Comparison of ENCODE assay signal across 7 cellular contexts in the genomic region with DNA sequence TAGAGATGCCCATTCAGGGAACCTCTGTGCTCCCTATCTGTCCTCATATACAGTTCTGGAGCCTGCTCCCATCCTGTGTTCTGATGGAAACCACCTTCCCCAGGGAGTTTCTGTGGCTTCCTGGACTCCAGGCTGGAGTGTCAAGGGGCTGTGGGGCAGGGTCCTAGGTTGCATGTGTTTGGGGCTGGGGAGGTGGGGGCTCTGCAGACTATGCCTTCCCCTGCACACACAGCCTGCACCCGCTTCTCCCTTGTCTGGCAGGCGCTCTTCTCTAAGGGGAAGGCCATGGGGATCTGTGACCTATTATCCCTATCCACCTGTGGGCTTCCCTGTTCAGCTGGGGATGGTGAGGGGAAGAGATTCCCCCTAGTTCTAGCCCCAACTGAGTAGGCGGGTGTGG. TPM values are rescaled to one million over a fixed set of nuclear protein-coding genes. Genes with fewer than 3 reads are reported as not detected.
A peak's percentile ranks its signal among the peaks of the same experiment; 100 is the strongest.
DNase-seq lines count a peak whose midpoint lies in the region; ATAC-seq and TF ChIP-seq lines count a peak whose summit lies in the region.

No MANE protein-coding gene starts in this region.

- H3K4me1 ChIP-seq in hepatocyte (ENCODE audit: insufficient read depth) (peaks cover 78% of the 10 kb centered on the region), stomach (peaks cover 95 to 100% (median 98%) of the 10 kb centered on the region in 4 donors)

- no peak for TF ChIP-seq EP300 in stomach (IDR thresholded peaks at IDR 0.05)

- H3K36me3 ChIP-seq in hepatocyte (replicated peaks; ENCODE audit: insufficient read depth, low read depth) (no peaks in the 10 kb centered on the region), stomach (no peaks in the 10 kb centered on the region)

- peaks cover 91% of the 10 kb centered on the region for H3K4me1 Mint-ChIP-seq in activated CD4-positive, alpha-beta memory T cell treated with anti-CD3 and anti-CD28 coated beads for 36 hours (ENCODE audit: low read depth)

- intact Hi-C loops in activated CD4-positive, alpha-beta memory T cell treated with anti-CD3 and anti-CD28 coated beads for 36 hours (cut with micrococcal nuclease) = loop anchor here (1.0 to 5.0 kb wide), 4 partner anchors 18 to 1354 kb away; no protein-coding TSS in a partner anchor
- intact Hi-C loops in stomach (cut with DNase I; ENCODE audit: low total_unique reads) = no loop called here

- no peak for TF ChIP-seq POLR2A in stomach (IDR thresholded peaks at IDR 0.05)

- H3K79me2 ChIP-seq in hepatocyte = peaks cover 100% of the 10 kb centered on the region

- ATAC-seq in HG02970 (IDR thresholded peaks at IDR 0.05; ENCODE audit: low FRiP score, unreplicated experiment) (peak; percentile 0), HG02852 (IDR thresholded peaks at IDR 0.05; ENCODE audit: unreplicated experiment) (no peak)

- POLR2A ChIA-PET in activated CD4-positive, alpha-beta memory T cell treated with anti-CD3 and anti-CD28 coated beads for 36 hours (lab: Charles Lee) = interaction anchor here (1.0 to 2.1 kb wide), 5 partner anchors 16 to 237 kb away, joined by 3 to 9 read pairs (median 3); a partner anchor contains a TSS

- peaks cover 2% of the 10 kb centered on the region for H3K27me3 Mint-ChIP-seq in activated CD4-positive, alpha-beta memory T cell treated with anti-CD3 and anti-CD28 coated beads for 36 hours

- H4K20me1 ChIP-seq in hepatocyte (ENCODE audit: insufficient read depth, poor library complexity, severe bottlenecking) = peaks cover 86% of the 10 kb centered on the region

- 93% methylated on average over 3 of the region's 3 CpGs for WGBS in hepatocyte (ENCODE audit: low lambda C conversion rate, missing lambda C conversion rate)
- WGBS in stomach, 5 donors = 18 to 61% (median 42%) methylated on average over 3 of the region's 3 CpGs

- no peak overlapping the region for H2AFZ ChIP-seq in hepatocyte

- no peaks in the 10 kb centered on the region for H3K9me2 ChIP-seq in hepatocyte (replicated peaks; ENCODE audit: insufficient read depth)

- H3K36me3 Mint-ChIP-seq in activated CD4-positive, alpha-beta memory T cell treated with anti-CD3 and anti-CD28 coated beads for 36 hours = peaks cover 4% of the 10 kb centered on the region

- H3K4me3 Mint-ChIP-seq in activated CD4-positive, alpha-beta memory T cell treated with anti-CD3 and anti-CD28 coated beads for 36 hours = peak overlapping the region; percentile 99

- H3K4me2 ChIP-seq in hepatocyte = peak overlapping the region; percentile 87

- H3K9me3 ChIP-seq in hepatocyte (ENCODE audit: low read depth) (no peaks in the 10 kb centered on the region), stomach (no peaks in the 10 kb centered on the region)

- TF ChIP-seq CTCF in hepatocyte (IDR thresholded peaks at IDR 0.05; ENCODE audit: poor library complexity) (no peak), stomach (IDR thresholded peaks at IDR 0.05) (no peak)

- H3K9me3 Mint-ChIP-seq in activated CD4-positive, alpha-beta memory T cell treated with anti-CD3 and anti-CD28 coated beads for 36 hours = no peaks in the 10 kb centered on the region

- H3K27me3 ChIP-seq in hepatocyte (no peaks in the 10 kb centered on the region), stomach (no peaks in the 10 kb centered on the region)

- CTCF ChIA-PET in activated CD4-positive, alpha-beta memory T cell treated with anti-CD3 and anti-CD28 coated beads for 36 hours (lab: Charles Lee) = interaction anchor here (1.0 to 6.9 kb wide), 4 partner anchors 18 to 39 kb away, joined by 3 to 34 read pairs (median 6); no protein-coding TSS in a partner anchor

- peak overlapping the region; percentile 99 for H3K27ac Mint-ChIP-seq in activated CD4-positive, alpha-beta memory T cell treated with anti-CD3 and anti-CD28 coated beads for 36 hours

- H3K4me3 ChIP-seq in hepatocyte = no peak overlapping the region
- H3K4me3 ChIP-seq in stomach = peak overlapping the region; percentile 2 to 93 (median 58)

- H3K27ac ChIP-seq in hepatocyte (peak overlapping the region; percentile 87), stomach (peak overlapping the region; percentile 70 to 98 (median 93))

- no peak for DNase-seq in activated CD4-positive, alpha-beta memory T cell treated with anti-CD3 and anti-CD28 coated beads for 36 hours
- DNase-seq in hepatocyte (ENCODE audit: low spot score) = no peak
- no peak for DNase-seq in stomach
- no peak for DNase-seq in middle frontal gyrus (ENCODE audit: extremely low spot score, low spot score)
- no peak for DNase-seq in hypothalamus (lab: John Stamatoyannopoulos, UW)

RNA-seq across cellular contexts. Expression of a gene that starts 14.3 kb away (rescaled TPM):
- total RNA-seq in activated CD4-positive, alpha-beta memory T cell treated with anti-CD3 and anti-CD28 coated beads for 36 hours = 10 to 100 TPM; 31.2 TPM
- 19.2 and 30.0 TPM in 2 replicates for total RNA-seq in hepatocyte
- polyA plus RNA-seq in hepatocyte = 33.1 and 34.4 TPM in 2 replicates
- 10 to 100 TPM; 14.3 to 40.8 (median 24.6) TPM for total RNA-seq in stomach
- polyA plus RNA-seq in stomach = 10 to 100 TPM; 11.2 to 20.0 (median 17.1) TPM

RNA-seq across cellular contexts. Expression of a gene that starts 35.6 kb away (rescaled TPM):
- 10 to 100 TPM; 95.6 to 95.7 TPM for total RNA-seq in activated CD4-positive, alpha-beta memory T cell treated with anti-CD3 and anti-CD28 coated beads for 36 hours
- total RNA-seq in hepatocyte (5.8 and 8.6 TPM in 2 replicates), stomach (1 to 10 TPM in 4 of 5 donors, not detected in 1; 1.4 to 9.8 (median 4.5) TPM)
- polyA plus RNA-seq in hepatocyte (5.1 and 7.5 TPM in 2 replicates), stomach (1 to 10 TPM; 1.1 to 4.0 (median 3.1) TPM)

RNA-seq across cellular contexts. Expression of a gene that starts 41.2 kb away (rescaled TPM):
- total RNA-seq in activated CD4-positive, alpha-beta memory T cell treated with anti-CD3 and anti-CD28 coated beads for 36 hours = under 1 TPM in 1 of 2 experiments, not detected in 1; 0.27 TPM
- total RNA-seq in hepatocyte = 0.47 TPM in 1 of 2 replicates, not detected in the other
- polyA plus RNA-seq in hepatocyte = 3.3 and 3.8 TPM in 2 replicates
- 1 to 10 TPM in 1 of 5 donors, under 1 TPM in 1, not detected in 3; 0.55 to 1.2 TPM for total RNA-seq in stomach
- not detected for polyA plus RNA-seq in stomach

Comparison
In these comparisons a context has a peak if more than half of its experiments do, and no peak if none do; other contexts are left out.
1. RNA of a gene that starts 35.6 kb away (total RNA-seq): 95.6 to 95.7 TPM in activated CD4-positive, alpha-beta memory T cell treated with anti-CD3 and anti-CD28 coated beads for 36 hours; 5.8 to 8.6 TPM in hepatocyte and 1.4 to 9.8 TPM in stomach; every median in the first group is over 4 times any median in the second.